ENCODE assay signal across 11 cellular contexts in genomic region chr4:70818173-70818856, GRCh38. TPM values are rescaled to one million over a fixed set of nuclear protein-coding genes. Genes with fewer than 3 reads are reported as not detected.
DNase-seq lines count a peak whose midpoint lies in the region; ATAC-seq and TF ChIP-seq lines count a peak whose summit lies in the region.
"Had no signal": no experiment of that assay in that cellular context is flagged by ENCODE, and none has a peak within 500 bp of the region (broad histone marks: within the 10 kb centered on the region; RNA-seq: fewer than 3 reads in every experiment).

No MANE protein-coding gene starts in this region.

- peaks cover 7% of the 10 kb centered on the region for H3K36me3 Mint-ChIP-seq in IgD-negative memory B cell
- peaks cover 0 to 11% of the 10 kb centered on the region in 2 donors for H3K36me3 Mint-ChIP-seq in naive B cell

- peak; percentile 66 for ATAC-seq in GM18498 (IDR thresholded peaks at IDR 0.05; ENCODE audit: unreplicated experiment)
- peak; percentile 59 for ATAC-seq in GM21528 (IDR thresholded peaks at IDR 0.05; ENCODE audit: low FRiP score, unreplicated experiment)
- peak; percentile 40 to 46 for ATAC-seq in naive B cell (ENCODE audit: low read depth in 2 of 2)
- no peak for ATAC-seq in HG03135 (IDR thresholded peaks at IDR 0.05; ENCODE audit: unreplicated experiment)
- ATAC-seq: pancreas had no signal

- intact Hi-C loops in breast epithelium (cut with DNase I; ENCODE audit: low total_unique reads): no loop called here

- H3K9me3 Mint-ChIP-seq in IgD-negative memory B cell (no peaks in the 10 kb centered on the region), naive B cell (peaks cover 0 to 2% (median 0%) of the 10 kb centered on the region in 7 donors)
- H3K9me3 Mint-ChIP-seq: activated T-cell treated with anti-CD3 and anti-CD28 coated beads, Interleukin-2, amount 50 U/mL, for 4 hours had no signal

- no peaks in the 10 kb centered on the region for H3K27me3 ChIP-seq in breast epithelium
- H3K27me3 ChIP-seq: pancreas had no signal

- no peaks in the 10 kb centered on the region for H3K9me3 ChIP-seq in breast epithelium
- H3K9me3 ChIP-seq: pancreas had no signal

- H3K27me3 Mint-ChIP-seq in IgD-negative memory B cell: no peaks in the 10 kb centered on the region
- H3K27me3 Mint-ChIP-seq in naive B cell: no peaks in the 10 kb centered on the region

- H3K4me3 ChIP-seq in breast epithelium: no peak overlapping the region
- H3K4me3 ChIP-seq: pancreas had no signal

- H3K27ac ChIP-seq in breast epithelium: no peak overlapping the region
- H3K27ac ChIP-seq: pancreas had no signal

- H3K4me1 Mint-ChIP-seq in IgD-negative memory B cell: peaks cover 15 to 20% (median 16%) of the 10 kb centered on the region in 3 donors
- peaks cover 16 to 21% (median 19%) of the 10 kb centered on the region in 3 donors for H3K4me1 Mint-ChIP-seq in naive B cell

- TF ChIP-seq POLR2A in breast epithelium (IDR thresholded peaks at IDR 0.05): no peak

- TF ChIP-seq CTCF in breast epithelium (IDR thresholded peaks at IDR 0.05): no peak

- DNase-seq in naive B cell: no peak
- no peak for DNase-seq in NCI-H2107 (lab: John Stamatoyannopoulos, UW)
- DNase-seq in breast epithelium (ENCODE audit: low spot score in 2 of 2): no peak
- DNase-seq in kidney glomerular epithelial cell (lab: John Stamatoyannopoulos, UW): no peak
- DNase-seq: activated T-cell treated with anti-CD3 and anti-CD28 coated beads, Interleukin-2, amount 50 U/mL, for 4 hours; pancreas; trophoblast cell had no signal

- no peaks in the 10 kb centered on the region for H3K4me1 ChIP-seq in breast epithelium
- H3K4me1 ChIP-seq: pancreas had no signal

- H3K36me3 ChIP-seq in breast epithelium: peaks cover 9% of the 10 kb centered on the region

- H3K27ac Mint-ChIP-seq in IgD-negative memory B cell (peak overlapping the region in 2 of 3 donors; percentile 51 to 55), naive B cell (no peak overlapping the region)

- no peak overlapping the region for H3K4me3 Mint-ChIP-seq in IgD-negative memory B cell
- H3K4me3 Mint-ChIP-seq in naive B cell: no peak overlapping the region
- H3K4me3 Mint-ChIP-seq: activated T-cell treated with anti-CD3 and anti-CD28 coated beads, Interleukin-2, amount 50 U/mL, for 4 hours had no signal

RNA-seq across cellular contexts. Expression of gene GRSF1, which starts 21.4 kb away (rescaled TPM):
- polyA plus RNA-seq in IgD-negative memory B cell: 61.5 TPM
- 10 to 100 TPM; 58.6 to 93.9 (median 74.7) TPM for polyA plus RNA-seq in naive B cell (ENCODE audit: low read depth in 6 of 6)
- 10 to 100 TPM; 37.0 to 56.8 (median 55.0) TPM for total RNA-seq in breast epithelium

Comparison
In these comparisons a context has a peak if more than half of its experiments do, and no peak if none do; other contexts are left out.
1. H3K27ac Mint-ChIP-seq: peak in IgD-negative memory B cell (2 of 3); none in naive B cell (0 of 6).